In the genomic region with DNA sequence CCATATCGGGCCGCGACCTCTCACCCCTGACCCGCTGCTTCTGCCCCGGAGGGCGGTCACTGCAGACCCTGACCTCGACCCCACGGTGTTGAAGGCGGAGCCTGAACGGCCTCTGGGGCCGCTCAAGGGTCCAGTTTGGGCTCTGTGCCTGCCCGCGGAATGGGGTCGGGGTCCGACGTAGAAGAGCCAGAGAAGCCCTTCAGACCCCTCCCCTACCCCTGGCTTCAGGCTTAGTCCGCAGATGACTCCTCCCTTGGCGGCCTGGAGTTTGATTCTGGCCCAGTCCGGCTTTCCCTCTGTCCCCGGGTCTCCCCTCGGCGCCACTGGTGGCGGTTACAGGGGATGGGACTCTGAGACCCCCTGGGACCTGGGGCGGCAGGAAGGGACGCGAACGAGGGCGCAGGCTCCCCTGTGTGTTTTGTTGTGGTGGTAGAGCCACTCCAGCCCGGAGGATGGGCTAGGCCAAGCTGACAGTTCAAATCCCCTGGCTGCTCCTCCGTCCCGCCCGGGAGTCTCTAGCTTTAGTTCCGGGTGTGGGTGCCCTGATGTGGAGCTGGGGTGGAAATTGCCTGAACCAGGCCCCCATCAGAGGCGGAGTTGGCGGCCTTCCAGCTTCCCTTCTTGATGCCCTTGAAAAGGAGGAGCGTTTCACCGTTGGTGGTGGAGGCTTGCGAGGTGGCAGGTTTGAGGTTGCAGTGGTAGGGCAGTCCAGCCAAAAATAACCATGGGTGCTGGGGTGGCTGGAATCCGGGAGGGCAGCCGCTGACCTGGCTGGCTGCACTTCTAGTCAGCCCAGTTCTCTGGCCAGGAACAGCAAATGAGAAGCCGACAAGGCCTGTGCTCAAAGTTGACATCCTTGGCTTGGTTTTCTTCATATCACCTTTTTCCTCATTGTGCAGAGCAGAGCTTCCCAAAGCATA, we compare ENCODE assay signal across 8 cellular contexts. TPM values are rescaled to one million over a fixed set of nuclear protein-coding genes. Genes with fewer than 3 reads are reported as not detected.
DNase-seq lines count a peak whose midpoint lies in the region; ATAC-seq and TF ChIP-seq lines count a peak whose summit lies in the region.

No MANE protein-coding gene starts in this region.

- peak overlapping the region; percentile 97 to 98 for H3K4ac ChIP-seq in mesenchymal stem cell (ENCODE audit: low read depth in 1 of 2, low read length in 2 of 2)

- DNase-seq in NAMALWA (ENCODE audit: low spot score) (peak; percentile 72), mesenchymal stem cell (peak; percentile 77)
- DNase-seq in activated CD8-positive, alpha-beta T cell treated with anti-CD3 and anti-CD28 coated beads for 36 hours: peak; percentile 82
- DNase-seq in effector CD8-positive, alpha-beta T cell (lab: John Stamatoyannopoulos, UW): peak; percentile 74
- peak; percentile 44 for DNase-seq in stimulated activated CD8-positive, alpha-beta memory T cell treated with anti-CD3 and anti-CD28 coated beads, Interleukin-12 subunit alpha, Interleukin-12 subunit beta, amount 100 ng/mL, for 4 hours (ENCODE audit: low read depth)

- peaks cover 47% of the 10 kb centered on the region for H3K4me1 Mint-ChIP-seq in activated CD8-positive, alpha-beta T cell treated with anti-CD3 and anti-CD28 coated beads for 36 hours (ENCODE audit: low read depth)

- peak overlapping the region; percentile 89 to 95 for H3K18ac ChIP-seq in mesenchymal stem cell (ENCODE audit: low read depth in 1 of 2, low read length in 2 of 2)

- POLR2A ChIA-PET in activated CD8-positive, alpha-beta T cell treated with anti-CD3 and anti-CD28 coated beads for 36 hours (lab: Charles Lee): interaction anchor here (0.7 to 5.6 kb wide), 12 partner anchors 8 to 253 kb away, joined by 3 to 27 read pairs (median 4); partner anchors contain the start of gene ARID3B

- H3K27me3 Mint-ChIP-seq in activated CD8-positive, alpha-beta T cell treated with anti-CD3 and anti-CD28 coated beads for 36 hours: no peaks in the 10 kb centered on the region

- H3K9me3 Mint-ChIP-seq in activated CD8-positive, alpha-beta T cell treated with anti-CD3 and anti-CD28 coated beads for 36 hours: no peaks in the 10 kb centered on the region

- peaks cover 24 to 32% of the 10 kb centered on the region in 2 experiments for H3K36me3 ChIP-seq in mesenchymal stem cell (ENCODE audit: control insufficient read depth in 1 of 2, insufficient read depth in 2 of 2, low read depth in 1 of 2, low read length in 2 of 2)

- CTCF ChIA-PET in activated CD8-positive, alpha-beta T cell treated with anti-CD3 and anti-CD28 coated beads for 36 hours (lab: Charles Lee): interaction anchor here (0.9 to 10.8 kb wide), 8 partner anchors 18 to 285 kb away, joined by 3 to 203 read pairs (median 6); no protein-coding TSS in a partner anchor

- peak overlapping the region; percentile 92 for H3K4me3 Mint-ChIP-seq in activated CD8-positive, alpha-beta T cell treated with anti-CD3 and anti-CD28 coated beads for 36 hours

- ATAC-seq in GM18867 (IDR thresholded peaks at IDR 0.05; ENCODE audit: unreplicated experiment) (peak; percentile 1), HG02885 (IDR thresholded peaks at IDR 0.05; ENCODE audit: poor library complexity, unreplicated experiment) (no peak)
- ATAC-seq in activated CD8-positive, alpha-beta T cell treated with anti-CD3 and anti-CD28 coated beads for 36 hours: no peak

- intact Hi-C loops in activated CD8-positive, alpha-beta T cell treated with anti-CD3 and anti-CD28 coated beads for 36 hours (cut with micrococcal nuclease): loop anchor here (5.0 kb wide), 1 partner anchor 74 kb away; the partner anchor contains the start of gene ARID3B

- H3K14ac ChIP-seq in mesenchymal stem cell (ENCODE audit: low read length in 2 of 2): peak overlapping the region; percentile 68 to 85

- peaks cover 12% of the 10 kb centered on the region for H3K79me1 ChIP-seq in mesenchymal stem cell (replicated peaks; ENCODE audit: low read length, poor library complexity, severe bottlenecking)

- H3K23ac ChIP-seq in mesenchymal stem cell (ENCODE audit: low read length in 2 of 2): peak overlapping the region in 1 of 2 experiments; percentile 6

- H3K27ac Mint-ChIP-seq in activated CD8-positive, alpha-beta T cell treated with anti-CD3 and anti-CD28 coated beads for 36 hours: peak overlapping the region; percentile 94

- H2AFZ ChIP-seq in mesenchymal stem cell (ENCODE audit: low read depth, low read length): peak overlapping the region; percentile 70

- H2BK15ac ChIP-seq in mesenchymal stem cell (ENCODE audit: low read depth, poor library complexity, severe bottlenecking): peak overlapping the region; percentile 85

- H4K91ac ChIP-seq in mesenchymal stem cell (ENCODE audit: low read length): peak overlapping the region; percentile 96

- H3K27ac ChIP-seq in 22Rv1 (peak overlapping the region; percentile 96), mesenchymal stem cell (ENCODE audit: low read length, poor library complexity, severe bottlenecking) (peak overlapping the region; percentile 73)

- peak overlapping the region; percentile 87 for H2AK5ac ChIP-seq in mesenchymal stem cell (ENCODE audit: low read length, severe bottlenecking)

- peaks cover 12% of the 10 kb centered on the region for H3K4me1 ChIP-seq in mesenchymal stem cell (ENCODE audit: control insufficient read depth, insufficient read depth, low read depth, low read length)

- H3K9me3 ChIP-seq in mesenchymal stem cell (ENCODE audit: control insufficient read depth, low read length): no peaks in the 10 kb centered on the region

- peak overlapping the region in 1 of 2 experiments; percentile 4 for H2BK12ac ChIP-seq in mesenchymal stem cell (ENCODE audit: low read length in 2 of 2)

- H2BK5ac ChIP-seq in mesenchymal stem cell (ENCODE audit: low read depth, low read length, poor library complexity, severe bottlenecking): no peak overlapping the region

- peaks cover 6 to 19% of the 10 kb centered on the region in 2 experiments for H3K27me3 ChIP-seq in mesenchymal stem cell (ENCODE audit: control insufficient read depth in 1 of 2, insufficient read depth in 1 of 2, low read length in 2 of 2)

- H3K9ac ChIP-seq in mesenchymal stem cell (ENCODE audit: low read length): peak overlapping the region; percentile 100

- TF ChIP-seq CTCF in 22Rv1 (IDR thresholded peaks at IDR 0.05): no peak
- TF ChIP-seq CTCF in activated CD8-positive, alpha-beta T cell treated with anti-CD3 and anti-CD28 coated beads for 36 hours (IDR thresholded peaks at IDR 0.05): no peak

- 3% methylated on average over 41 of the region's 41 CpGs for WGBS in mesenchymal stem cell

- H2BK120ac ChIP-seq in mesenchymal stem cell (ENCODE audit: low read depth, low read length): peak overlapping the region; percentile 45

- H3K36me3 Mint-ChIP-seq in activated CD8-positive, alpha-beta T cell treated with anti-CD3 and anti-CD28 coated beads for 36 hours (ENCODE audit: low read depth): peaks cover 36% of the 10 kb centered on the region

- peak overlapping the region; percentile 94 to 99 for H3K4me3 ChIP-seq in mesenchymal stem cell (ENCODE audit: insufficient read depth in 1 of 2, low read depth in 1 of 2, low read length in 2 of 2)

- H3K4me2 ChIP-seq in mesenchymal stem cell (ENCODE audit: low read length, poor library complexity, severe bottlenecking): peak overlapping the region; percentile 81

- H4K8ac ChIP-seq in mesenchymal stem cell (ENCODE audit: low read length): peak overlapping the region; percentile 94

RNA-seq across cellular contexts. Expression of gene CLK3, which starts 0.6 kb away (rescaled TPM):
- 100 to 1,000 TPM; 159 to 168 TPM for total RNA-seq in activated CD8-positive, alpha-beta T cell treated with anti-CD3 and anti-CD28 coated beads for 36 hours
- 65.2 TPM for polyA plus RNA-seq in mesenchymal stem cell (2013, experiment 1 of 2)
- 61.1 TPM for polyA plus RNA-seq in mesenchymal stem cell (2013, experiment 2 of 2)
